Comparison of ENCODE assay signal across 10 cellular contexts in genomic region chr22:46775364-46775758, GRCh38. TPM values are rescaled to one million over a fixed set of nuclear protein-coding genes. Genes with fewer than 3 reads are reported as not detected.
A peak's percentile ranks its signal among the peaks of the same experiment; 100 is the strongest.
DNase-seq lines count a peak whose midpoint lies in the region; ATAC-seq and TF ChIP-seq lines count a peak whose summit lies in the region.
"Had no signal": no experiment of that assay in that cellular context is flagged by ENCODE, and none has a peak within 500 bp of the region (broad histone marks: within the 10 kb centered on the region; RNA-seq: fewer than 3 reads in every experiment).

No MANE protein-coding gene starts in this region.

- no peak for ATAC-seq in lower lobe of right lung
- no peak for ATAC-seq in HG02938 (IDR thresholded peaks at IDR 0.05; ENCODE audit: unreplicated experiment)
- no peak for ATAC-seq in HG03439 (IDR thresholded peaks at IDR 0.05; ENCODE audit: unreplicated experiment)

- H3K27ac ChIP-seq in 22Rv1 (peak overlapping the region; percentile 22; the same call in 1 of the 2 replicates), lower lobe of right lung (peak overlapping the region; percentile 81)

- TF ChIP-seq CTCF in 22Rv1 (IDR thresholded peaks at IDR 0.05): no peak
- TF ChIP-seq CTCF in GM06990 (IDR thresholded peaks at IDR 0.05; ENCODE audit: insufficient read depth, low read length, poor library complexity, severe bottlenecking): no peak
- TF ChIP-seq CTCF in lower lobe of right lung (IDR thresholded peaks at IDR 0.05): no peak
- no peak for TF ChIP-seq CTCF in osteocyte (IDR thresholded peaks at IDR 0.05)

- no peaks in the 10 kb centered on the region for H3K9me3 ChIP-seq in lower lobe of right lung

- peak overlapping the region; percentile 63 for H3K4me3 Mint-ChIP-seq in activated CD4-positive, alpha-beta memory T cell treated with anti-CD3 and anti-CD28 coated beads for 36 hours
- no peak overlapping the region for H3K4me3 Mint-ChIP-seq in osteocyte (ENCODE audit: unreplicated experiment)

- peak overlapping the region; percentile 87 for H3K27ac Mint-ChIP-seq in activated CD4-positive, alpha-beta memory T cell treated with anti-CD3 and anti-CD28 coated beads for 36 hours
- H3K27ac Mint-ChIP-seq in osteocyte (ENCODE audit: unreplicated experiment): no peak overlapping the region

- H3K27me3 Mint-ChIP-seq in activated CD4-positive, alpha-beta memory T cell treated with anti-CD3 and anti-CD28 coated beads for 36 hours: no peaks in the 10 kb centered on the region
- no peaks in the 10 kb centered on the region for H3K27me3 Mint-ChIP-seq in osteocyte (ENCODE audit: unreplicated experiment)

- intact Hi-C loops in activated CD4-positive, alpha-beta memory T cell treated with anti-CD3 and anti-CD28 coated beads for 36 hours (cut with micrococcal nuclease): no loop called here
- intact Hi-C loops in lower lobe of right lung (cut with DNase I): no loop called here

- H3K4me1 Mint-ChIP-seq in activated CD4-positive, alpha-beta memory T cell treated with anti-CD3 and anti-CD28 coated beads for 36 hours (ENCODE audit: low read depth): peaks cover 66% of the 10 kb centered on the region
- H3K4me1 Mint-ChIP-seq in osteocyte (ENCODE audit: unreplicated experiment): peaks cover 31% of the 10 kb centered on the region

- POLR2A ChIA-PET in activated CD4-positive, alpha-beta memory T cell treated with anti-CD3 and anti-CD28 coated beads for 36 hours (lab: Charles Lee): interaction anchor here (1.3 to 3.7 kb wide), 2 partner anchors 13 to 17 kb away, joined by 4 to 32 read pairs; partner anchors contain the start of gene TBC1D22A

- peaks cover 2% of the 10 kb centered on the region for H3K36me3 Mint-ChIP-seq in activated CD4-positive, alpha-beta memory T cell treated with anti-CD3 and anti-CD28 coated beads for 36 hours
- no peaks in the 10 kb centered on the region for H3K36me3 Mint-ChIP-seq in osteocyte (ENCODE audit: unreplicated experiment)

- H3K27me3 ChIP-seq in GM06990 (replicated peaks; ENCODE audit: control insufficient read depth, insufficient read depth, low read length): no peaks in the 10 kb centered on the region
- H3K27me3 ChIP-seq in lower lobe of right lung (ENCODE audit: low read depth): no peaks in the 10 kb centered on the region

- H3K9me3 Mint-ChIP-seq in activated CD4-positive, alpha-beta memory T cell treated with anti-CD3 and anti-CD28 coated beads for 36 hours: no peaks in the 10 kb centered on the region
- H3K9me3 Mint-ChIP-seq in osteocyte (ENCODE audit: unreplicated experiment): no peaks in the 10 kb centered on the region

- DNase-seq in GM06990 (ENCODE audit: extremely low read depth, insufficient read length) (no peak), lower lobe of right lung (no peak), dermis blood vessel endothelial cell (no peak), osteocyte (ENCODE audit: extremely low spot score, unreplicated experiment) (no peak)
- no peak for DNase-seq in activated CD4-positive, alpha-beta memory T cell treated with anti-CD3 and anti-CD28 coated beads for 36 hours
- DNase-seq: effector CD4-positive, alpha-beta T cell; NCI-H187 had no signal

- peaks cover 66% of the 10 kb centered on the region for H3K4me1 ChIP-seq in lower lobe of right lung

- H3K4me3 ChIP-seq in GM06990 (replicated peaks; ENCODE audit: low read depth, low read length): peak overlapping the region; percentile 29
- H3K4me3 ChIP-seq in lower lobe of right lung: no peak overlapping the region

- CTCF ChIA-PET in activated CD4-positive, alpha-beta memory T cell treated with anti-CD3 and anti-CD28 coated beads for 36 hours (lab: Charles Lee): interaction anchor here (1.3 to 3.6 kb wide), 4 partner anchors 16 to 212 kb away, joined by 4 to 28 read pairs (median 16); no protein-coding TSS in a partner anchor

- peaks cover under 1% of the 10 kb centered on the region for H3K36me3 ChIP-seq in GM06990 (ENCODE audit: control insufficient read depth, insufficient read depth, low read length)
- H3K36me3 ChIP-seq in lower lobe of right lung: no peaks in the 10 kb centered on the region

RNA-seq across cellular contexts. Expression of gene TBC1D22A, which starts 12.9 kb away (rescaled TPM):
- total RNA-seq in activated CD4-positive, alpha-beta memory T cell treated with anti-CD3 and anti-CD28 coated beads for 36 hours: 10 to 100 TPM; 33.2 to 34.9 TPM
- total RNA-seq in lower lobe of right lung: 34.1 TPM
- 19.4 and 23.8 TPM in 2 replicates for total RNA-seq in dermis blood vessel endothelial cell
- total RNA-seq in osteocyte: 28.9 and 29.1 TPM in 2 replicates

RNA-seq across cellular contexts. Expression of gene CERK, which starts 37.3 kb away (rescaled TPM):
- total RNA-seq in activated CD4-positive, alpha-beta memory T cell treated with anti-CD3 and anti-CD28 coated beads for 36 hours: 10 to 100 TPM; 54.4 to 55.0 TPM
- 26.1 TPM for total RNA-seq in lower lobe of right lung
- total RNA-seq in dermis blood vessel endothelial cell: 87.8 and 106 TPM in 2 replicates
- total RNA-seq in osteocyte: 38.4 and 41.6 TPM in 2 replicates
